ENCODE assay signal across 1 cellular context in genomic region chr1:90826024-90826423, GRCh38.
A peak's percentile ranks its signal among the peaks of the same experiment; 100 is the strongest.
TF ChIP-seq lines count a peak whose summit lies in the region.

No MANE protein-coding gene starts in this region.

TF ChIP-seq in K562, 482 proteins besides CTCF, POLR2A, EP300 and RAD21 (continued from another document):
- TF ChIP-seq MGA (IDR thresholded peaks at IDR 0.05) (no peak), MYC (IDR thresholded peaks at IDR 0.05; ENCODE audit: low read depth, low read length) (no peak), MYC (CRISPR knock-in tag; IDR thresholded peaks at IDR 0.05; ENCODE audit: borderline replicate concordance, low read depth) (0 out of 2 replicates have a peak, but pooled peaks have one; percentile 26), PPARD (CRISPR knock-in tag; IDR thresholded peaks at IDR 0.05) (0 out of 2 replicates have a peak, but pooled peaks have one; percentile 24), ZKSCAN3 (CRISPR knock-in tag; IDR thresholded peaks at IDR 0.05) (0 out of 2 replicates have a peak, but pooled peaks have one; percentile 36), RBFOX2 (IDR thresholded peaks at IDR 0.05; ENCODE audit: low read depth, low read length) (no peak), CBX1 (IDR thresholded peaks at IDR 0.05; ENCODE audit: low read depth) (no peak), NFIX (CRISPR knock-in tag; IDR thresholded peaks at IDR 0.05; ENCODE audit: low read depth) (peak; percentile 72), NR2C2 (CRISPR knock-in tag; IDR thresholded peaks at IDR 0.05) (no peak), NR2C2 (tag; IDR thresholded peaks at IDR 0.05) (no peak), KDM4B (IDR thresholded peaks at IDR 0.05; ENCODE audit: borderline replicate concordance in 2 of 2, low read depth in 1 of 2) (no peak), RFX1 (IDR thresholded peaks at IDR 0.05) (no peak), E2F3 (CRISPR knock-in tag; IDR thresholded peaks at IDR 0.05) (peak; percentile 67; the same call in 1 of the 2 replicates), CHD7 (IDR thresholded peaks at IDR 0.05; ENCODE audit: low read depth, low read length) (no peak), ZNF717 (CRISPR knock-in tag; IDR thresholded peaks at IDR 0.05) (no peak), ZNF239 (CRISPR knock-in tag; IDR thresholded peaks at IDR 0.05) (no peak), BCLAF1 (IDR thresholded peaks at IDR 0.05; ENCODE audit: borderline replicate concordance in 1 of 2, control insufficient read depth in 1 of 2, low read depth in 2 of 2, low read length in 1 of 2) (no peak), ETV6 (IDR thresholded peaks at IDR 0.05; ENCODE audit: borderline replicate concordance in 1 of 2, low read depth in 2 of 2, low read length in 1 of 2) (no peak), ETV6 (CRISPR knock-in tag; IDR thresholded peaks at IDR 0.05; ENCODE audit: borderline replicate concordance) (no peak), HMG20B (CRISPR knock-in tag; IDR thresholded peaks at IDR 0.05) (no peak), ZNF282 (CRISPR knock-in tag; IDR thresholded peaks at IDR 0.05) (no peak), PHF20 (IDR thresholded peaks at IDR 0.05; ENCODE audit: partially characterized antibody) (peak; percentile 61), CBX3 (IDR thresholded peaks at IDR 0.05; ENCODE audit: borderline replicate concordance in 1 of 2, low read length in 2 of 2) (no peak), SFPQ (IDR thresholded peaks at IDR 0.05; ENCODE audit: low read depth, low read length) (no peak)
